ENCODE assay signal across 8 cellular contexts in the genomic region with DNA sequence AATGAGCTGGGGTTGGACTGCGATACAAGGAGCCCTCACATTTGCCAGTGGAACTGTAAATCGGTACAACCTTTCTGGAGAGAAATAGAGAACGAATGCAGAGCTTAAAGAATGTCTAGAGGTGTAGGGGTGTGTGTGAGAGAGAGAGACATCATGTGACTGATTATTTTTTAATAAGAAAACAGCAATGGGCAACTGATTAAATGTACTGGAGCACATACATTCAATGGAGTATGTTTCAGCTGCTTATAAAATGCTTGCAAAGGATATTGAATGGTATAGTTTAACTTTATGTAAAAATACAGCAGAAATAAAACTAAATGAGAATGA. TPM values are rescaled to one million over a fixed set of nuclear protein-coding genes. Genes with fewer than 3 reads are reported as not detected.
DNase-seq lines count a peak whose midpoint lies in the region; ATAC-seq and TF ChIP-seq lines count a peak whose summit lies in the region.

No MANE protein-coding gene starts in this region.

- H3K27me3 ChIP-seq in neuron (ENCODE audit: insufficient read depth, low read length) = no peaks in the 10 kb centered on the region

- H3K4me1 Mint-ChIP-seq in endothelial cell (ENCODE audit: unreplicated experiment) = peaks cover 9% of the 10 kb centered on the region

- H3K36me3 Mint-ChIP-seq in endothelial cell (ENCODE audit: low read depth, unreplicated experiment) = no peaks in the 10 kb centered on the region

- peak overlapping the region; percentile 82 for H3K27ac Mint-ChIP-seq in endothelial cell (ENCODE audit: unreplicated experiment)

- TF ChIP-seq CTCF in GM12875 (IDR thresholded peaks at IDR 0.05; ENCODE audit: borderline replicate concordance, insufficient read depth, low read depth, low read length) = no peak
- no peak for TF ChIP-seq CTCF in LNCaP clone FGC (IDR thresholded peaks at IDR 0.05; ENCODE audit: control insufficient read depth, extremely low read depth, insufficient read depth)
- no peak for TF ChIP-seq CTCF in endothelial cell (IDR thresholded peaks at IDR 0.05; ENCODE audit: unreplicated experiment)

- H3K9me3 ChIP-seq in neuron (ENCODE audit: low read length) = no peaks in the 10 kb centered on the region

- ATAC-seq in GM21737 (IDR thresholded peaks at IDR 0.05; ENCODE audit: unreplicated experiment) = peak; percentile 30

- peak overlapping the region; percentile 80 for H3K4me3 ChIP-seq in GM12875 (ENCODE audit: low read depth, low read length)
- H3K4me3 ChIP-seq in LNCaP clone FGC (ENCODE audit: low read depth, low read length) = peak overlapping the region; percentile 55
- H3K4me3 ChIP-seq in neuron (ENCODE audit: low read length) = peak overlapping the region; percentile 82

- H3K4me3 Mint-ChIP-seq in endothelial cell (ENCODE audit: unreplicated experiment) = peak overlapping the region; percentile 89

- H3K4me1 ChIP-seq in neuron (ENCODE audit: insufficient read depth, low read length) = peaks cover 9% of the 10 kb centered on the region

- no peaks in the 10 kb centered on the region for H3K9me3 Mint-ChIP-seq in endothelial cell (ENCODE audit: unreplicated experiment)

- H3K36me3 ChIP-seq in neuron (ENCODE audit: insufficient read depth, low read length) = peaks cover 1% of the 10 kb centered on the region

- no peak for DNase-seq in LNCaP clone FGC (ENCODE audit: low read depth)
- DNase-seq in endothelial cell (ENCODE audit: low spot score) = no peak
- no peak for DNase-seq in SKM-1 treated with dmso at 0.1 percent for 144 hours (lab: John Stamatoyannopoulos, UW; ENCODE audit: unreplicated experiment)
- DNase-seq in NCI-H69 (lab: John Stamatoyannopoulos, UW) = no peak
- DNase-seq in CD1c-positive myeloid dendritic cell (ENCODE audit: extremely low spot score) = no peak

- H3K27me3 Mint-ChIP-seq in endothelial cell (ENCODE audit: unreplicated experiment) = peaks cover 2% of the 10 kb centered on the region

- H2AFZ ChIP-seq in neuron (ENCODE audit: low read depth, low read length) = peak overlapping the region; percentile 79

RNA-seq across cellular contexts. Expression of gene TMEM17, which starts 0.4 kb away (rescaled TPM):
- total RNA-seq in endothelial cell (ENCODE audit: unreplicated experiment) = 1.7 TPM
